In genomic region chr3:24264748-24265158, GRCh38 we compare ENCODE assay signal across 8 cellular contexts.
DNase-seq lines count a peak whose midpoint lies in the region; ATAC-seq, FAIRE-seq and TF ChIP-seq lines count a peak whose summit lies in the region.

No MANE protein-coding gene starts in this region.

- no peaks in the 10 kb centered on the region for H3K36me3 Mint-ChIP-seq in activated CD4-positive, alpha-beta T cell treated with anti-CD3 and anti-CD28 coated beads for 36 hours (ENCODE audit: low read depth)
- peaks cover 4% of the 10 kb centered on the region; the same call in 1 of the 3 replicates for H3K36me3 Mint-ChIP-seq in GM23338 (ENCODE audit: low read depth)
- H3K36me3 Mint-ChIP-seq in astrocyte (ENCODE audit: low read depth, unreplicated experiment) = no peaks in the 10 kb centered on the region

- no peak for TF ChIP-seq POLR2A in vagina (IDR thresholded peaks at IDR 0.05)

- H3K27me3 ChIP-seq in GM23338 (ENCODE audit: insufficient read depth) (no peaks in the 10 kb centered on the region), astrocyte (ENCODE audit: insufficient read depth, low read length) (peaks cover 29% of the 10 kb centered on the region), kidney epithelial cell (ENCODE audit: control insufficient read depth, insufficient read depth, low read length) (no peaks in the 10 kb centered on the region), vagina (no peaks in the 10 kb centered on the region)

- H4K20me1 ChIP-seq in GM23338 (replicated peaks; ENCODE audit: insufficient read depth) = no peaks in the 10 kb centered on the region
- no peaks in the 10 kb centered on the region for H4K20me1 ChIP-seq in astrocyte (ENCODE audit: insufficient read depth, low read length)

- CTCF ChIA-PET in activated CD4-positive, alpha-beta T cell treated with anti-CD3 and anti-CD28 coated beads for 36 hours (lab: Charles Lee) = interaction anchor here (0.6 to 1.3 kb wide), 4 partner anchors 10 to 311 kb away, joined by 3 to 4 read pairs (median 4); no protein-coding TSS in a partner anchor

- H3K4me3 Mint-ChIP-seq in activated CD4-positive, alpha-beta T cell treated with anti-CD3 and anti-CD28 coated beads for 36 hours = no peak overlapping the region
- H3K4me3 Mint-ChIP-seq in GM23338 (no peak overlapping the region), astrocyte (ENCODE audit: unreplicated experiment) (no peak overlapping the region)

- peaks cover 12% of the 10 kb centered on the region for H3K27me3 Mint-ChIP-seq in activated CD4-positive, alpha-beta T cell treated with anti-CD3 and anti-CD28 coated beads for 36 hours
- no peaks in the 10 kb centered on the region for H3K27me3 Mint-ChIP-seq in GM23338 (ENCODE audit: insufficient read depth, low read depth, poor library complexity)
- H3K27me3 Mint-ChIP-seq in astrocyte (ENCODE audit: low read depth, unreplicated experiment) = no peaks in the 10 kb centered on the region

- H3K4me1 ChIP-seq in GM23338 (ENCODE audit: insufficient read depth) (no peaks in the 10 kb centered on the region), astrocyte (ENCODE audit: insufficient read depth, low read length) (no peaks in the 10 kb centered on the region), vagina (no peaks in the 10 kb centered on the region)

- no peak overlapping the region for H2AFZ ChIP-seq in GM23338
- H2AFZ ChIP-seq in astrocyte (ENCODE audit: low read depth, low read length) = no peak overlapping the region

- no peaks in the 10 kb centered on the region for H3K9me2 ChIP-seq in GM23338 (ENCODE audit: insufficient read depth)

- peak; percentile 80 to 97 for TF ChIP-seq CTCF in GM23338 (conservative IDR thresholded peaks at IDR 0.05; ENCODE audit: low read depth in 2 of 2)
- peak; percentile 84 for TF ChIP-seq CTCF in LNCAP (IDR thresholded peaks at IDR 0.05)
- peak; percentile 83 for TF ChIP-seq CTCF in astrocyte (IDR thresholded peaks at IDR 0.05; ENCODE audit: insufficient read depth, low read depth, low read length)
- TF ChIP-seq CTCF in kidney epithelial cell (IDR thresholded peaks at IDR 0.05; ENCODE audit: insufficient read depth, low read length, poor library complexity, severe bottlenecking) = peak; percentile 70
- peak; percentile 26 to 69 (median 43) for TF ChIP-seq CTCF in vagina (IDR thresholded peaks at IDR 0.05)

- no peaks in the 10 kb centered on the region for H3K9me3 ChIP-seq in astrocyte (ENCODE audit: insufficient read depth, low read depth, low read length)
- no peaks in the 10 kb centered on the region for H3K9me3 ChIP-seq in vagina

- no peaks in the 10 kb centered on the region for H3K79me2 ChIP-seq in GM23338 (replicated peaks; ENCODE audit: insufficient read depth)
- H3K79me2 ChIP-seq in astrocyte (ENCODE audit: insufficient read depth, low read length) = no peaks in the 10 kb centered on the region

- H3K4me2 ChIP-seq in GM23338 (no peak overlapping the region), astrocyte (ENCODE audit: low read length) (no peak overlapping the region)

- H3K9me3 Mint-ChIP-seq in activated CD4-positive, alpha-beta T cell treated with anti-CD3 and anti-CD28 coated beads for 36 hours (ENCODE audit: low read depth) = no peaks in the 10 kb centered on the region
- H3K9me3 Mint-ChIP-seq in GM23338 (peaks cover 5% of the 10 kb centered on the region; the same call in 2 of the 3 replicates), astrocyte (ENCODE audit: unreplicated experiment) (peaks cover 2% of the 10 kb centered on the region)

- intact Hi-C loops in activated CD4-positive, alpha-beta T cell treated with anti-CD3 and anti-CD28 coated beads for 36 hours (cut with DNase I, micrococcal nuclease) = loop anchor here in 1 of 2 experiments (5.0 kb wide), 1 partner anchor 418 kb away; no protein-coding TSS in a partner anchor
- intact Hi-C loops in vagina (cut with DNase I) = loop anchor here (10.0 kb wide), 1 partner anchor 230 kb away; the partner anchor contains the start of gene THRB

- POLR2A ChIA-PET in activated CD4-positive, alpha-beta T cell treated with anti-CD3 and anti-CD28 coated beads for 36 hours (lab: Charles Lee) = no interaction called here

- no peaks in the 10 kb centered on the region for H3F3A ChIP-seq in GM23338 (replicated peaks; ENCODE audit: low read depth)

- no peak for ATAC-seq in activated CD4-positive, alpha-beta T cell treated with anti-CD3 and anti-CD28 coated beads for 36 hours
- ATAC-seq in GM23338 = peak; percentile 55
- ATAC-seq in GM19324 (IDR thresholded peaks at IDR 0.05; ENCODE audit: low FRiP score, unreplicated experiment) = no peak

- H3K27ac Mint-ChIP-seq in activated CD4-positive, alpha-beta T cell treated with anti-CD3 and anti-CD28 coated beads for 36 hours = no peak overlapping the region
- no peak overlapping the region for H3K27ac Mint-ChIP-seq in GM23338
- no peak overlapping the region for H3K27ac Mint-ChIP-seq in astrocyte (ENCODE audit: unreplicated experiment)

- H3K4me1 Mint-ChIP-seq in activated CD4-positive, alpha-beta T cell treated with anti-CD3 and anti-CD28 coated beads for 36 hours = no peaks in the 10 kb centered on the region
- H3K4me1 Mint-ChIP-seq in GM23338 (no peaks in the 10 kb centered on the region), astrocyte (ENCODE audit: low read depth, unreplicated experiment) (no peaks in the 10 kb centered on the region)

- H3K9ac ChIP-seq in astrocyte (ENCODE audit: low read length) = no peak overlapping the region

- H3K27ac ChIP-seq in GM23338 (ENCODE audit: low read depth) (no peak overlapping the region), astrocyte (ENCODE audit: low read depth, low read length) (no peak overlapping the region), vagina (no peak overlapping the region)

- no peaks in the 10 kb centered on the region for H3K36me3 ChIP-seq in GM23338 (ENCODE audit: insufficient read depth)
- H3K36me3 ChIP-seq in astrocyte (ENCODE audit: insufficient read depth, low read length) = no peaks in the 10 kb centered on the region
- no peaks in the 10 kb centered on the region for H3K36me3 ChIP-seq in kidney epithelial cell (ENCODE audit: control insufficient read depth, insufficient read depth, low read length)
- H3K36me3 ChIP-seq in vagina = no peaks in the 10 kb centered on the region

- peak; percentile 66 for FAIRE-seq in astrocyte (lab: Jason Lieb, UNC)

- H3K4me3 ChIP-seq in GM23338 (no peak overlapping the region), astrocyte (ENCODE audit: insufficient read depth, low read depth, low read length) (no peak overlapping the region), kidney epithelial cell (ENCODE audit: low read depth, low read length) (no peak overlapping the region), vagina (no peak overlapping the region)

- DNase-seq in activated CD4-positive, alpha-beta T cell treated with anti-CD3 and anti-CD28 coated beads for 36 hours = peak; percentile 18
- DNase-seq in activated CD4-positive, alpha-beta T cell treated with anti-CD3 and anti-CD28 coated beads for 1 hour = no peak
- DNase-seq in GM23338 (ENCODE audit: low spot score) = peak; percentile 71
- DNase-seq in astrocyte (ENCODE audit: low read depth) = peak; percentile 26
- DNase-seq in kidney epithelial cell (ENCODE audit: low read depth) = no peak
- no peak for DNase-seq in vagina (ENCODE audit: extremely low spot score in 2 of 2)

TF ChIP-seq in GM23338, 12 proteins besides CTCF, POLR2A, EP300 and RAD21:
- 0 out of 2 replicates have a peak, but pooled peaks have one; percentile 30 for TF ChIP-seq CREB1 (CRISPR knock-in tag; IDR thresholded peaks at IDR 0.05; ENCODE audit: low read depth)
- no peak for TF ChIP-seq EZH2 (IDR thresholded peaks at IDR 0.05; ENCODE audit: low read depth, unreplicated experiment)

Comparison
In these comparisons a context has a peak if more than half of its experiments do, and no peak if none do; other contexts are left out.
1. DNase-seq: peak in activated CD4-positive, alpha-beta T cell treated with anti-CD3 and anti-CD28 coated beads for 36 hours (single experiment), GM23338 (single experiment) and astrocyte (single experiment); none in activated CD4-positive, alpha-beta T cell treated with anti-CD3 and anti-CD28 coated beads for 1 hour (single experiment), kidney epithelial cell (single experiment) and vagina (0 of 2).
2. Peak in every context shown above with its lines, with median percentiles within 50 percentile points of each other: CTCF ChIP-seq.